ENCODE assay signal across 8 cellular contexts in the genomic region with DNA sequence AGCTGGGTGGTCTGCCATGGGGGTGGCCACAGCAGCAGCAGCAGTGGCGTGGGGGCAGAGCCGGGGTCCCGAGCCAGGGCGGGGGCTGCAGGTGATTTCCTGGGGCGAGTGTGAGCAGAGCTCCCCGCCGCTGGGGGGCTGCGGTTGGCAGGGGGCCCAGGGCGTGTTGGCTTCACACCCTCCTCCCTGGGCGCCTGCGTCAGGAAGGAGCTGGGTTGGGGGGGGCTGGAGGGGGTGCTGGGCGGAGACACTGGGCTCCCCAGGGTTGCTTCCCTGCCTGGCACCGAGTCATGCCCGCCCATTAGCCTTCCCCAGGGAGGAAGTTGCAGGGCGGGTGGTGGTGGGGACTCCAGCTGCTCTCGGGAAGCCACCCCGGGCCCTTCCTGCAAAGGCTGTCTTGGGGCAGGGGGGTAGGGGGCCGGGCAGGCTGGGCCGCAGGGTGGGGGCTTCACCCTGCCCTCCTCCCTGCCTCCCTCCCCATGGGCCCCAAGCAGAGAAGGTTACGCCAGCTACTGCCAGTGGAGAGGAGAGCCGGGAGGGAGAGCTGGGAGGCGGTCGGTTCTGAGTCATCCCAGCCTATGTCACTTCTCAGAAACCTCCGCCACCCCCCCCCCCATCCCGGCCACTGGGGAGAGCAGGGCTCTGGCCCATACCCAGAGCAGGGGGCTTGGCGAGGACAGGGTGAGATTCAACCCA. TPM values are rescaled to one million over a fixed set of nuclear protein-coding genes. Genes with fewer than 3 reads are reported as not detected.
A peak's percentile ranks its signal among the peaks of the same experiment; 100 is the strongest.
DNase-seq lines count a peak whose midpoint lies in the region; ATAC-seq lines count a peak whose summit lies in the region.

No MANE protein-coding gene starts in this region.

- DNase-seq in GM04503 (ENCODE audit: low read depth) = peak; percentile 81
- peak; percentile 57 for DNase-seq in NCI-H1694 treated with DMSO at 0.1 percent for 48 hours (lab: John Stamatoyannopoulos, UW)
- DNase-seq in activated CD4-positive, alpha-beta T cell treated with anti-CD3 and anti-CD28 coated beads for 48 hours = peak; percentile 82
- peak; percentile 89 for DNase-seq in dermis blood vessel endothelial cell
- DNase-seq in medulla oblongata (ENCODE audit: extremely low spot score) = peak; percentile 95
- DNase-seq in stimulated activated effector memory CD8-positive, alpha-beta T cell treated with anti-CD3 and anti-CD28 coated beads, Interleukin-12 subunit alpha, Interleukin-12 subunit beta, amount 100 ng/mL, for 72 hours (ENCODE audit: low spot score in 2 of 2) = peak; percentile 59 to 87
- no peak for DNase-seq in NCI-H1048 (lab: John Stamatoyannopoulos, UW)
- DNase-seq in NCI-H146 treated with DMSO at 0.1 percent for 48 hours (lab: John Stamatoyannopoulos, UW; ENCODE audit: unreplicated experiment) = no peak

- peaks cover 87% of the 10 kb centered on the region for H3K36me3 Mint-ChIP-seq in stimulated activated effector memory CD8-positive, alpha-beta T cell treated with anti-CD3 and anti-CD28 coated beads, Interleukin-12 subunit alpha, Interleukin-12 subunit beta, amount 100 ng/mL, for 72 hours

- peak overlapping the region; percentile 94 for H3K27ac Mint-ChIP-seq in stimulated activated effector memory CD8-positive, alpha-beta T cell treated with anti-CD3 and anti-CD28 coated beads, Interleukin-12 subunit alpha, Interleukin-12 subunit beta, amount 100 ng/mL, for 72 hours

- no peaks in the 10 kb centered on the region for H3K9me3 Mint-ChIP-seq in stimulated activated effector memory CD8-positive, alpha-beta T cell treated with anti-CD3 and anti-CD28 coated beads, Interleukin-12 subunit alpha, Interleukin-12 subunit beta, amount 100 ng/mL, for 72 hours

- H3K4me3 Mint-ChIP-seq in stimulated activated effector memory CD8-positive, alpha-beta T cell treated with anti-CD3 and anti-CD28 coated beads, Interleukin-12 subunit alpha, Interleukin-12 subunit beta, amount 100 ng/mL, for 72 hours = peak overlapping the region; percentile 90

- H3K4me1 Mint-ChIP-seq in stimulated activated effector memory CD8-positive, alpha-beta T cell treated with anti-CD3 and anti-CD28 coated beads, Interleukin-12 subunit alpha, Interleukin-12 subunit beta, amount 100 ng/mL, for 72 hours = peaks cover 24% of the 10 kb centered on the region

- peak; percentile 44 for ATAC-seq in stimulated activated effector memory CD8-positive, alpha-beta T cell treated with anti-CD3 and anti-CD28 coated beads, Interleukin-12 subunit alpha, Interleukin-12 subunit beta, amount 100 ng/mL, for 72 hours

RNA-seq across cellular contexts. Expression of gene MIDN, which starts 4.6 kb away (rescaled TPM):
- 22.1 and 27.9 TPM in 2 replicates for total RNA-seq in dermis blood vessel endothelial cell

RNA-seq across cellular contexts. Expression of gene ATP5F1D, which starts 11.4 kb away (rescaled TPM):
- total RNA-seq in dermis blood vessel endothelial cell = 19.9 and 31.1 TPM in 2 replicates

RNA-seq across cellular contexts. Expression of gene CBARP, which starts 15.2 kb away (rescaled TPM):
- 2.7 and 2.8 TPM in 2 replicates for total RNA-seq in dermis blood vessel endothelial cell

RNA-seq across cellular contexts. Expression of gene CIRBP, which starts 16.2 kb away (rescaled TPM):
- 83.1 and 192 TPM in 2 replicates for total RNA-seq in dermis blood vessel endothelial cell

RNA-seq across cellular contexts. Expression of gene FAM174C, which starts 22.4 kb away (rescaled TPM):
- total RNA-seq in dermis blood vessel endothelial cell = 22.0 and 25.0 TPM in 2 replicates

Comparison
In these comparisons a context has a peak if more than half of its experiments do, and no peak if none do; other contexts are left out.
1. DNase-seq: peak in GM04503 (single experiment), NCI-H1694 treated with DMSO at 0.1 percent for 48 hours (single experiment), activated CD4-positive, alpha-beta T cell treated with anti-CD3 and anti-CD28 coated beads for 48 hours (single experiment), dermis blood vessel endothelial cell (single experiment), medulla oblongata (single experiment) and stimulated activated effector memory CD8-positive, alpha-beta T cell treated with anti-CD3 and anti-CD28 coated beads, Interleukin-12 subunit alpha, Interleukin-12 subunit beta, amount 100 ng/mL, for 72 hours (2 of 2); none in NCI-H1048 (single experiment) and NCI-H146 treated with DMSO at 0.1 percent for 48 hours (single experiment).